3 cellular contexts compared by ENCODE assay signal in genomic region chr1:214895226-214895625, GRCh38.
TF ChIP-seq lines count a peak whose summit lies in the region.

No MANE protein-coding gene starts in this region.

TF ChIP-seq in A549, 52 proteins besides CTCF, POLR2A, EP300 and RAD21:
- TF ChIP-seq ZNF302 (CRISPR knock-in tag; IDR thresholded peaks at IDR 0.05) (no peak), RCOR1 (IDR thresholded peaks at IDR 0.05; ENCODE audit: low read depth, low read length) (no peak), MAZ (IDR thresholded peaks at IDR 0.05; ENCODE audit: borderline replicate concordance, low read depth, low read length) (no peak), KDM5A (IDR thresholded peaks at IDR 0.05) (no peak), EHF (CRISPR knock-in tag; IDR thresholded peaks at IDR 0.05) (no peak), FOXS1 (CRISPR knock-in tag; IDR thresholded peaks at IDR 0.05) (no peak), ZFP36 (IDR thresholded peaks at IDR 0.05; ENCODE audit: borderline replicate concordance, partially characterized antibody) (no peak), HDAC2 (IDR thresholded peaks at IDR 0.05) (no peak)
- TF ChIP-seq, protein P1, sequence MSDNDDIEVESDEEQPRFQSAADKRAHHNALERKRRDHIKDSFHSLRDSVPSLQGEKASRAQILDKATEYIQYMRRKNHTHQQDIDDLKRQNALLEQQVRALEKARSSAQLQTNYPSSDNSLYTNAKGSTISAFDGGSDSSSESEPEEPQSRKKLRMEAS (IDR thresholded peaks at IDR 0.05) = no peak
TF ChIP-seq in A549: peak in this region for 0.

TF ChIP-seq in IMR-90, 13 proteins besides CTCF, POLR2A, EP300 and RAD21:
- no peak for TF ChIP-seq FOS (IDR thresholded peaks at IDR 0.05; ENCODE audit: low read depth, low read length)
- no peak for TF ChIP-seq RCOR1 (IDR thresholded peaks at IDR 0.05; ENCODE audit: insufficient replicate concordance, low read length)
- no peak for TF ChIP-seq MAFK (IDR thresholded peaks at IDR 0.05; ENCODE audit: low read depth, low read length)
- TF ChIP-seq CHD1 (IDR thresholded peaks at IDR 0.05; ENCODE audit: low read depth, low read length) = no peak
- TF ChIP-seq CEBPB (IDR thresholded peaks at IDR 0.05; ENCODE audit: low read depth, low read length) = no peak
- no peak for TF ChIP-seq BHLHE40 (IDR thresholded peaks at IDR 0.05; ENCODE audit: low read depth, low read length)
- TF ChIP-seq ELK1 (IDR thresholded peaks at IDR 0.05; ENCODE audit: borderline replicate concordance, low read depth, low read length) = no peak
- TF ChIP-seq RFX5 (IDR thresholded peaks at IDR 0.05; ENCODE audit: low read depth, low read length) = no peak
- TF ChIP-seq MXI1 (IDR thresholded peaks at IDR 0.05; ENCODE audit: borderline replicate concordance, low read depth, low read length) = no peak
- TF ChIP-seq NFE2L2 (IDR thresholded peaks at IDR 0.05; ENCODE audit: low read depth, low read length) = no peak
- TF ChIP-seq, protein P2, sequence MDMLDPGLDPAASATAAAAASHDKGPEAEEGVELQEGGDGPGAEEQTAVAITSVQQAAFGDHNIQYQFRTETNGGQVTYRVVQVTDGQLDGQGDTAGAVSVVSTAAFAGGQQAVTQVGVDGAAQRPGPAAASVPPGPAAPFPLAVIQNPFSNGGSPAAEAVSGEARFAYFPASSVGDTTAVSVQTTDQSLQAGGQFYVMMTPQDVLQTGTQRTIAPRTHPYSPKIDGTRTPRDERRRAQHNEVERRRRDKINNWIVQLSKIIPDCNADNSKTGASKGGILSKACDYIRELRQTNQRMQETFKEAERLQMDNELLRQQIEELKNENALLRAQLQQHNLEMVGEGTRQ (IDR thresholded peaks at IDR 0.05; ENCODE audit: low read depth, low read length) = no peak
- no peak for TF ChIP-seq MAZ (IDR thresholded peaks at IDR 0.05; ENCODE audit: borderline replicate concordance, low read depth, low read length)
- no peak for TF ChIP-seq SMC3 (IDR thresholded peaks at IDR 0.05; ENCODE audit: low read depth, low read length)
TF ChIP-seq in IMR-90: peak in this region for 0.

TF ChIP-seq in GM12878, 131 proteins besides CTCF, POLR2A, EP300 and RAD21:
- TF ChIP-seq MTA2 (IDR thresholded peaks at IDR 0.05; ENCODE audit: low read depth) (peak; percentile 45; the same call in 1 of the 2 replicates), BHLHE40 (IDR thresholded peaks at IDR 0.05; ENCODE audit: borderline replicate concordance in 1 of 2, low read depth in 2 of 2, low read length in 1 of 2) (peak in 1 of 2 experiments; percentile 27; a peak in 1 of 4 replicates), SMAD1 (IDR thresholded peaks at IDR 0.05; ENCODE audit: low read depth, partially characterized antibody) (no peak)
